Comparison of ENCODE assay signal across 9 cellular contexts in the genomic region with DNA sequence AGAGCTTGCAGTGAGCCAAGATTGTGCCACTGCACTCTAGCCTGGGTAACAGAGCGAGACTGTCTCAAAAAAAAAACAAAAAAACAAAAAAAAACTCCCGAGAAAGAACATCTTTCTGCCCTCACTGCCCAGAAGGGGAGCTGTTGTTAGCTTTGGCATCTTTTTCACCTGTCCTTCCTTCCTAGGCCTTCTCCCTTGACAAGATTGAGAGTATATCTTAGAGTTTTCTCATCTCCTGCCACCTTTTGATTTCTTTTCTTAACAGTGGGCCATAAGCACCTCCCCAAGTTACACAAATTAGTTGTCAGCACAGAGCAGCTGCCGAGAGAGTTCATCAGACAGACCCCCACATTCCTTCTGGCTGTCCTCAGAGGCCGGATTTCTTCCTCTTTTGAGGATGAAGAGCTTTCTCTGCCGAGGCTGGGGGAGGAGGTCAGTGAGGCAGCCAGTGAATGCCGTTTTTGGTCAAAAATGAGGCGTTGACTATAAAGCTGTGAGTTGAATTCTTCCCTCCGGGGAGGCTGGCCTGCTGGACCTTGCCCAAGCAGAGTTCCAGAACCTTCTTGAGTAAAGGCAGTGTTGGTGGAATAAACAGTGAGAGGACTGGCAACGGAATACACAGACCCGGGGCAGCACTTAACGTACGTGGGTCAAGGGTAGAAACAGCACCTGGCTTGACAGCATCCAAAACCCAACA.
A peak's percentile ranks its signal among the peaks of the same experiment; 100 is the strongest.
DNase-seq lines count a peak whose midpoint lies in the region; ATAC-seq, FAIRE-seq and TF ChIP-seq lines count a peak whose summit lies in the region.
"Had no signal": no experiment of that assay in that cellular context is flagged by ENCODE, and none has a peak within 500 bp of the region (broad histone marks: within the 10 kb centered on the region; RNA-seq: fewer than 3 reads in every experiment).

No MANE protein-coding gene starts in this region.

- H3K27ac Mint-ChIP-seq in HFFc6: peak overlapping the region; percentile 85
- H3K27ac Mint-ChIP-seq: activated naive CD8-positive, alpha-beta T cell treated with anti-CD3 and anti-CD28 coated beads for 36 hours had no signal

- H3K4me3 Mint-ChIP-seq in HFFc6: peak overlapping the region; percentile 38
- H3K4me3 Mint-ChIP-seq: activated naive CD8-positive, alpha-beta T cell treated with anti-CD3 and anti-CD28 coated beads for 36 hours had no signal

- peaks cover 5% of the 10 kb centered on the region for H3K27me3 Mint-ChIP-seq in HFFc6 (ENCODE audit: insufficient read depth)
- H3K27me3 Mint-ChIP-seq: activated naive CD8-positive, alpha-beta T cell treated with anti-CD3 and anti-CD28 coated beads for 36 hours had no signal

- H3K9me3 Mint-ChIP-seq in HFFc6: no peaks in the 10 kb centered on the region
- H3K9me3 Mint-ChIP-seq: activated naive CD8-positive, alpha-beta T cell treated with anti-CD3 and anti-CD28 coated beads for 36 hours had no signal

- H3K4me3 ChIP-seq in brain microvascular endothelial cell (ENCODE audit: low read depth, low read length) (no peak overlapping the region), tibial artery (no peak overlapping the region)
- H3K4me3 ChIP-seq: SJSA1 had no signal

- H3K36me3 ChIP-seq in brain microvascular endothelial cell (replicated peaks) (peaks cover 18% of the 10 kb centered on the region), tibial artery (peaks cover 0 to 42% (median 7%) of the 10 kb centered on the region in 3 donors)

- H3K36me3 Mint-ChIP-seq in HFFc6 (ENCODE audit: low read depth): peaks cover 21% of the 10 kb centered on the region

- H3K27ac ChIP-seq in brain microvascular endothelial cell: no peak overlapping the region
- peak overlapping the region; percentile 79 to 81 for H3K27ac ChIP-seq in tibial artery
- H3K27ac ChIP-seq: SJSA1 had no signal

- DNase-seq in HFFc6: peak; percentile 48
- peak; percentile 44 for DNase-seq in brain microvascular endothelial cell
- DNase-seq in left lobe of liver (ENCODE audit: low spot score): no peak
- peak; percentile 69 to 92 for DNase-seq in tibial artery
- DNase-seq in HTR-8/SVneo (ENCODE audit: insufficient read length, low spot score): no peak
- no peak for DNase-seq in DMS79 treated with DMSO at 0.1 percent for 48 hours (lab: John Stamatoyannopoulos, UW)
- DNase-seq: activated naive CD8-positive, alpha-beta T cell treated with anti-CD3 and anti-CD28 coated beads for 36 hours had no signal

- intact Hi-C loops in tibial artery (cut with DNase I; ENCODE audit: low total_unique reads): no loop called here

- H3K9me3 ChIP-seq in tibial artery: no peaks in the 10 kb centered on the region
- H3K9me3 ChIP-seq: SJSA1 had no signal

- peak; percentile 26 for ATAC-seq in left lobe of liver
- no peak for ATAC-seq in HG03354 (IDR thresholded peaks at IDR 0.05; ENCODE audit: poor library complexity, severe bottlenecking, unreplicated experiment)

- TF ChIP-seq CTCF in HFFc6 (IDR thresholded peaks at IDR 0.05) (peak; percentile 72), brain microvascular endothelial cell (IDR thresholded peaks at IDR 0.05; ENCODE audit: low read depth, low read length, missing control alignments) (peak; percentile 70), tibial artery (IDR thresholded peaks at IDR 0.05) (peak; percentile 20 to 22)

- H3K4me1 ChIP-seq in tibial artery: peaks cover 0 to 49% (median 23%) of the 10 kb centered on the region in 4 donors

- no peak for FAIRE-seq in HTR-8/SVneo (lab: Jason Lieb, UNC)

- H3K27me3 ChIP-seq in brain microvascular endothelial cell (replicated peaks): no peaks in the 10 kb centered on the region
- H3K27me3 ChIP-seq in tibial artery: no peaks in the 10 kb centered on the region
- H3K27me3 ChIP-seq: SJSA1 had no signal

- in situ Hi-C loops in brain microvascular endothelial cell (cut with HindIII; ENCODE audit: low pct_ligation_motif_present, low sequenced_read_pairs): no loop called here

- peaks cover 23% of the 10 kb centered on the region for H3K4me1 Mint-ChIP-seq in HFFc6 (ENCODE audit: low read depth)
- H3K4me1 Mint-ChIP-seq: activated naive CD8-positive, alpha-beta T cell treated with anti-CD3 and anti-CD28 coated beads for 36 hours had no signal

Comparison
In these comparisons a context has a peak if more than half of its experiments do, and no peak if none do; other contexts are left out.
1. DNase-seq: peak in HFFc6 (single experiment), brain microvascular endothelial cell (single experiment) and tibial artery (2 of 2); none in left lobe of liver (single experiment), HTR-8/SVneo (single experiment) and DMS79 treated with DMSO at 0.1 percent for 48 hours (single experiment).
2. CTCF ChIP-seq: peak in every context shown above with its lines; median percentile 72 in HFFc6; 70 in brain microvascular endothelial cell; 21 in tibial artery.